ENCODE assay signal across 28 cellular contexts in genomic region chr15:79678032-79678701, GRCh38.
"Had no signal": no experiment of that assay in that cellular context is flagged by ENCODE, and none has a peak within 500 bp of the region (broad histone marks: within the 10 kb centered on the region; RNA-seq: fewer than 3 reads in every experiment).

No MANE protein-coding gene starts in this region.

- FAIRE-seq: colon, endometrium, endothelial cell of umbilical vein, frontal cortex had no signal

- H3K9me3 Mint-ChIP-seq: dendritic cell treated with granulocyte-macrophage colony-stimulating factor and Interleukin-4, amounts not matched to agents 40 ng/mL and 50 ng/mL, for 4 days; effector memory CD8-positive, alpha-beta T cell; endodermal cell had no signal

- ATAC-seq: effector memory CD8-positive, alpha-beta T cell; esophagus mucosa; foreskin keratinocyte; gastrocnemius medialis; gastroesophageal sphincter; heart left ventricle; heart right ventricle had no signal

- DNase-seq: colonic mucosa; cortex of kidney; dermis blood vessel endothelial cell; dorsolateral prefrontal cortex; effector CD4-positive, alpha-beta T cell; effector CD8-positive, alpha-beta T cell; effector memory CD4-positive, alpha-beta T cell; effector memory CD8-positive, alpha-beta T cell; endodermal cell; erythroblast; esophagus squamous epithelium; foreskin fibroblast; foreskin keratinocyte; foreskin melanocyte; gastrocnemius medialis; glutamatergic neuron; heart left ventricle; heart right ventricle had no signal

- H3K4me3 Mint-ChIP-seq: dendritic cell treated with granulocyte-macrophage colony-stimulating factor and Interleukin-4, amounts not matched to agents 40 ng/mL and 50 ng/mL, for 4 days; effector memory CD8-positive, alpha-beta T cell; endodermal cell had no signal

- H3K9me3 ChIP-seq: colonic mucosa, esophagus muscularis mucosa, esophagus squamous epithelium, gastrocnemius medialis, gastroesophageal sphincter, heart left ventricle, heart right ventricle had no signal

- H3K4me3 ChIP-seq: colonic mucosa, coronary artery, dorsolateral prefrontal cortex, esophagus muscularis mucosa, esophagus squamous epithelium, gastrocnemius medialis, gastroesophageal sphincter, heart left ventricle, heart right ventricle had no signal

- H3K4me1 ChIP-seq: colonic mucosa, esophagus squamous epithelium, gastrocnemius medialis had no signal

- H3K27ac ChIP-seq: colonic mucosa, coronary artery, dorsolateral prefrontal cortex, epithelial cell of prostate, esophagus muscularis mucosa, esophagus squamous epithelium, foreskin keratinocyte, gastrocnemius medialis, gastroesophageal sphincter, heart left ventricle, heart right ventricle had no signal

- H3K36me3 ChIP-seq: colonic mucosa, esophagus muscularis mucosa, esophagus squamous epithelium, gastrocnemius medialis, gastroesophageal sphincter, heart left ventricle, heart right ventricle had no signal

- H3K27ac Mint-ChIP-seq: dendritic cell treated with granulocyte-macrophage colony-stimulating factor and Interleukin-4, amounts not matched to agents 40 ng/mL and 50 ng/mL, for 4 days; effector memory CD8-positive, alpha-beta T cell; endodermal cell had no signal
